Comparison of ENCODE assay signal across 12 cellular contexts in genomic region chr12:109818900-109819500, GRCh38. TPM values are rescaled to one million over a fixed set of nuclear protein-coding genes. Genes with fewer than 3 reads are reported as not detected.
DNase-seq lines count a peak whose midpoint lies in the region; TF ChIP-seq lines count a peak whose summit lies in the region.
"Had no signal": no experiment of that assay in that cellular context is flagged by ENCODE, and none has a peak within 500 bp of the region (broad histone marks: within the 10 kb centered on the region; RNA-seq: fewer than 3 reads in every experiment).

No MANE protein-coding gene starts in this region.

- H4K20me1 ChIP-seq in GM23248 (ENCODE audit: insufficient read depth) (no peaks in the 10 kb centered on the region), PC-9 (ENCODE audit: insufficient read depth) (no peaks in the 10 kb centered on the region)

- BruUV-seq in PC-9 (replicated peaks; lab: Mats Ljungman, UMichigan), result no TSS peak

- in situ Hi-C loops in GM23248 (cut with MboI), result no loop called here

- H3K9me2 ChIP-seq in GM23248 (ENCODE audit: insufficient read depth), result no peaks in the 10 kb centered on the region
- H3K9me2 ChIP-seq in PC-9 (ENCODE audit: insufficient read depth), result no peaks in the 10 kb centered on the region

- CTCF ChIA-PET in PC-9 (lab: Charles Lee), result no interaction called here

- no peaks in the 10 kb centered on the region for H3K9me3 ChIP-seq in GM23248 (ENCODE audit: low read depth)
- H3K9me3 ChIP-seq in PC-9 (ENCODE audit: insufficient read depth, low read depth), result no peaks in the 10 kb centered on the region
- H3K9me3 ChIP-seq in prostate gland, result no peaks in the 10 kb centered on the region
- H3K9me3 ChIP-seq: SJCRH30 had no signal

- POLR2A ChIA-PET in PC-9 (lab: Charles Lee; ENCODE audit: unreplicated experiment), result interaction anchor here (0.5 to 0.6 kb wide), 2 partner anchors 45 to 342 kb away, joined by 3 to 5 read pairs; partner anchors contain the start of genes KCTD10 and UBE3B

- TF ChIP-seq CTCF in PC-9 (conservative IDR thresholded peaks at IDR 0.05), result no peak
- no peak for TF ChIP-seq CTCF in epithelial cell of esophagus (IDR thresholded peaks at IDR 0.05; ENCODE audit: insufficient read depth, low read depth, low read length, missing control alignments)
- no peak for TF ChIP-seq CTCF in prostate gland (IDR thresholded peaks at IDR 0.05)

- no peak overlapping the region for H3K4me2 ChIP-seq in GM23248 (ENCODE audit: unreplicated experiment)
- H3K4me2 ChIP-seq in PC-9, result peak overlapping the region; percentile 34; the same call in 1 of the 2 replicates

- H3K79me2 ChIP-seq in GM23248 (ENCODE audit: insufficient read depth), result no peaks in the 10 kb centered on the region
- no peaks in the 10 kb centered on the region for H3K79me2 ChIP-seq in PC-9 (ENCODE audit: low read depth)

- peak overlapping the region; percentile 31; the same call in 1 of the 2 replicates for H3K9ac ChIP-seq in GM23248

- TF ChIP-seq POLR2A in prostate gland (IDR thresholded peaks at IDR 0.05), result no peak

- DNase-seq in GM23248 (peak; percentile 85), PC-9 (peak in 1 of 2 experiments; percentile 82), epithelial cell of esophagus (ENCODE audit: low read depth) (peak; percentile 93), prostate gland (ENCODE audit: low spot score) (peak; percentile 54), NCI-H2029 (lab: John Stamatoyannopoulos, UW) (no peak), NCI-H526 (lab: John Stamatoyannopoulos, UW) (no peak)
- no peak for DNase-seq in stimulated activated CD8-positive, alpha-beta memory T cell treated with anti-CD3 and anti-CD28 coated beads, Interleukin-4, amount 100 ng/mL, for 48 hours
- DNase-seq: activated CD4-positive, CD25-positive, alpha-beta regulatory T cell; activated T-cell treated with anti-CD3 and anti-CD28 coated beads, Interleukin-2, amount 50 U/mL, for 24 hours; MM.1S had no signal

- intact Hi-C loops in PC-9 (cut with micrococcal nuclease; ENCODE audit: unreplicated experiment), result no loop called here
- intact Hi-C loops in prostate gland (cut with DNase I), result no loop called here

- H3K4me3 ChIP-seq in GM23248, result no peak overlapping the region
- no peak overlapping the region for H3K4me3 ChIP-seq in PC-9
- no peak overlapping the region for H3K4me3 ChIP-seq in epithelial cell of esophagus (ENCODE audit: low read length)
- H3K4me3 ChIP-seq in prostate gland, result no peak overlapping the region
- H3K4me3 ChIP-seq: SJCRH30 had no signal

- no peaks in the 10 kb centered on the region for H3K36me3 ChIP-seq in GM23248 (ENCODE audit: low read depth)
- H3K36me3 ChIP-seq in PC-9 (ENCODE audit: low read depth), result no peaks in the 10 kb centered on the region
- H3K36me3 ChIP-seq in prostate gland, result no peaks in the 10 kb centered on the region
- H3K36me3 ChIP-seq: SJCRH30 had no signal

- peak overlapping the region; percentile 12; the same call in 1 of the 2 replicates for H3K27ac ChIP-seq in GM23248
- H3K27ac ChIP-seq in PC-9, result no peak overlapping the region
- H3K27ac ChIP-seq in prostate gland, result peak overlapping the region; percentile 3 to 54
- H3K27ac ChIP-seq: SJCRH30 had no signal

- H3K4me1 ChIP-seq in GM23248 (ENCODE audit: insufficient read depth), result peaks cover 5% of the 10 kb centered on the region; the same call in 1 of the 2 replicates
- peaks cover 26% of the 10 kb centered on the region for H3K4me1 ChIP-seq in PC-9 (replicated peaks; ENCODE audit: insufficient read depth)
- H3K4me1 ChIP-seq in prostate gland (replicated peaks), result no peaks in the 10 kb centered on the region

- 35 to 40% methylated on average over 10 of the region's 10 CpGs for WGBS in GM23248 (ENCODE audit: low coverage in 1 of 2, low lambda C conversion rate in 2 of 2, missing lambda C conversion rate in 2 of 2), 2 experiments
- WGBS in prostate gland, result 28% methylated on average over 10 of the region's 10 CpGs

- H3F3A ChIP-seq in GM23248 (ENCODE audit: insufficient read depth) (no peaks in the 10 kb centered on the region; the same call in 1 of the 2 replicates), PC-9 (ENCODE audit: insufficient read depth, low read depth) (peaks cover 18% of the 10 kb centered on the region)

- H3K27me3 ChIP-seq in GM23248 (replicated peaks; ENCODE audit: insufficient read depth) (no peaks in the 10 kb centered on the region), PC-9 (ENCODE audit: insufficient read depth, low read depth) (no peaks in the 10 kb centered on the region), prostate gland (replicated peaks; ENCODE audit: insufficient read depth) (no peaks in the 10 kb centered on the region)
- H3K27me3 ChIP-seq: SJCRH30 had no signal

- no peak overlapping the region for H2AFZ ChIP-seq in GM23248
- H2AFZ ChIP-seq in PC-9, result no peak overlapping the region

RNA-seq across cellular contexts. Expression of gene TRPV4, which starts 14.2 kb away (rescaled TPM):
- total RNA-seq in GM23248 (2014; rRNA removed; shearing (Covaris generic)), result 0.65 and 1.6 TPM in 2 replicates
- polyA plus RNA-seq in GM23248 (2016; fragmentation: Nextera tagmentation; extraction: Ambion mirVana), result 2.6 and 2.9 TPM in 2 replicates
- 3.1 and 3.2 TPM in 2 replicates for total RNA-seq in PC-9 (2021)
- 1 to 10 TPM; 4.6 to 8.0 TPM for total RNA-seq in prostate gland
- total RNA-seq: NCI-H460 had no signal

Comparison
In these comparisons a context has a peak if more than half of its experiments do, and no peak if none do; other contexts are left out.
1. DNase-seq: peak in GM23248 (single experiment), epithelial cell of esophagus (single experiment) and prostate gland (single experiment); none in NCI-H2029 (single experiment), NCI-H526 (0 of 2) and stimulated activated CD8-positive, alpha-beta memory T cell treated with anti-CD3 and anti-CD28 coated beads, Interleukin-4, amount 100 ng/mL, for 48 hours (single experiment).